In genomic region chr7:111076205-111076604, GRCh38 we compare ENCODE assay signal across 12 cellular contexts. TPM values are rescaled to one million over a fixed set of nuclear protein-coding genes. Genes with fewer than 3 reads are reported as not detected.
DNase-seq lines count a peak whose midpoint lies in the region; ATAC-seq and TF ChIP-seq lines count a peak whose summit lies in the region.
"Had no signal": no experiment of that assay in that cellular context is flagged by ENCODE, and none has a peak within 500 bp of the region (broad histone marks: within the 10 kb centered on the region; RNA-seq: fewer than 3 reads in every experiment).

No MANE protein-coding gene starts in this region.

- H3K36me3 ChIP-seq in KOPT-K1 (ENCODE audit: insufficient read depth, low read length) = no peaks in the 10 kb centered on the region
- H3K36me3 ChIP-seq: neural progenitor cell, SJCRH30 had no signal

- ATAC-seq in GM18498 (IDR thresholded peaks at IDR 0.05; ENCODE audit: unreplicated experiment) = no peak
- no peak for ATAC-seq in GM21737 (IDR thresholded peaks at IDR 0.05; ENCODE audit: unreplicated experiment)

- H3K4me3 Mint-ChIP-seq in activated naive CD4-positive, alpha-beta T cell treated with anti-CD3 and anti-CD28 coated beads, Interleukin-2, amount 50 U/mL, for 24 hours = peak overlapping the region; percentile 27
- H3K4me3 Mint-ChIP-seq: neural progenitor cell had no signal

- DNase-seq in Caki2 (ENCODE audit: low read depth) (peak; percentile 2), non-pigmented ciliary epithelial cell (ENCODE audit: low read depth) (peak; percentile 36), GM10266 (ENCODE audit: extremely low spot score) (no peak), NCI-H2029 (lab: John Stamatoyannopoulos, UW) (no peak)
- DNase-seq: left cardiac atrium, NCI-H510A treated with DMSO at 0.1 percent for 48 hours, SJCRH30 had no signal

- peak overlapping the region; percentile 94 for H3K27ac Mint-ChIP-seq in activated naive CD4-positive, alpha-beta T cell treated with anti-CD3 and anti-CD28 coated beads, Interleukin-2, amount 50 U/mL, for 24 hours
- H3K27ac Mint-ChIP-seq: neural progenitor cell had no signal

- H3K4me1 Mint-ChIP-seq in activated naive CD4-positive, alpha-beta T cell treated with anti-CD3 and anti-CD28 coated beads, Interleukin-2, amount 50 U/mL, for 24 hours = peaks cover 72% of the 10 kb centered on the region

- H3K9me3 ChIP-seq in KOPT-K1 (ENCODE audit: insufficient read depth, low read length, poor library complexity, severe bottlenecking) = no peaks in the 10 kb centered on the region
- H3K9me3 ChIP-seq: SJCRH30 had no signal

- in situ Hi-C loops in Caki2 (cut with HindIII; ENCODE audit: low pct_unique_long_range_greater_than_20kb, low sequenced_read_pairs) = no loop called here

- peaks cover 8% of the 10 kb centered on the region for H3K36me3 Mint-ChIP-seq in activated naive CD4-positive, alpha-beta T cell treated with anti-CD3 and anti-CD28 coated beads, Interleukin-2, amount 50 U/mL, for 24 hours

- H3K9me3 Mint-ChIP-seq in activated naive CD4-positive, alpha-beta T cell treated with anti-CD3 and anti-CD28 coated beads, Interleukin-2, amount 50 U/mL, for 24 hours = peaks cover 13% of the 10 kb centered on the region
- H3K9me3 Mint-ChIP-seq: neural progenitor cell had no signal

- H3K27me3 Mint-ChIP-seq in activated naive CD4-positive, alpha-beta T cell treated with anti-CD3 and anti-CD28 coated beads, Interleukin-2, amount 50 U/mL, for 24 hours = no peaks in the 10 kb centered on the region

- peak overlapping the region; percentile 12 for H3K27ac ChIP-seq in KOPT-K1 (ENCODE audit: low read depth, low read length, poor library complexity, severe bottlenecking)
- H3K27ac ChIP-seq: neural progenitor cell, SJCRH30 had no signal

- no peak for TF ChIP-seq CTCF in GM10266 (IDR thresholded peaks at IDR 0.05; ENCODE audit: control insufficient read depth, insufficient read depth, low read depth, missing control alignments)

RNA-seq across cellular contexts. Expression of gene LRRN3, which starts 14.7 kb away (rescaled TPM):
- total RNA-seq in Caki2 (2014; rRNA removed; shearing (Covaris generic); ENCODE audit: low replicate concordance) = not detected in 2 replicates

Comparison
In these comparisons a context has a peak if more than half of its experiments do, and no peak if none do; other contexts are left out.
1. DNase-seq: peak in Caki2 (single experiment) and non-pigmented ciliary epithelial cell (single experiment); none in GM10266 (single experiment) and NCI-H2029 (single experiment).